Comparison of ENCODE assay signal across 14 cellular contexts in genomic region chr2:193679850-193680249, GRCh38.
"Had no signal": no experiment of that assay in that cellular context is flagged by ENCODE, and none has a peak within 500 bp of the region (broad histone marks: within the 10 kb centered on the region; RNA-seq: fewer than 3 reads in every experiment).

No MANE protein-coding gene starts in this region.

- H3K4me1 ChIP-seq: ascending aorta, gastrocnemius medialis, left lung had no signal

- H3K27ac ChIP-seq: ascending aorta, gastrocnemius medialis, left lung had no signal

- H3K9me3 ChIP-seq: ascending aorta, gastrocnemius medialis had no signal

- H3K36me3 ChIP-seq: ascending aorta, gastrocnemius medialis, left lung had no signal

- H3K4me3 ChIP-seq: ascending aorta, gastrocnemius medialis, left lung had no signal

- H3K27me3 ChIP-seq: ascending aorta, gastrocnemius medialis, left lung had no signal

- DNase-seq: activated CD4-positive, alpha-beta T cell treated with anti-CD3 and anti-CD28 coated beads, Interleukin-2, amount 50 U/mL, for 1 hour; activated CD8-positive, alpha-beta memory T cell treated with anti-CD3 and anti-CD28 coated beads, Interleukin-2, amount 50 U/mL, for 4 hours; activated effector memory CD4-positive, alpha-beta T cell treated with anti-CD3 and anti-CD28 coated beads, Interleukin-2, amount 50 U/mL, for 16 hours; activated naive CD4-positive, alpha-beta T cell treated with anti-CD3 and anti-CD28 coated beads, Interleukin-2, amount 50 U/mL, for 16 hours; activated T-cell treated with anti-CD3 and anti-CD28 coated beads, Interleukin-2, amount 50 U/mL, for 48 hours; effector CD8-positive, alpha-beta T cell; gastrocnemius medialis; head of caudate nucleus; kidney; left lung; nephron progenitor cell; occipital lobe; T1000 had no signal
